Comparison of ENCODE assay signal across 23 cellular contexts in genomic region chr9:130782883-130783537, GRCh38. TPM values are rescaled to one million over a fixed set of nuclear protein-coding genes. Genes with fewer than 3 reads are reported as not detected.
DNase-seq lines count a peak whose midpoint lies in the region; ATAC-seq, FAIRE-seq and TF ChIP-seq lines count a peak whose summit lies in the region.
"Had no signal": no experiment of that assay in that cellular context is flagged by ENCODE, and none has a peak within 500 bp of the region (broad histone marks: within the 10 kb centered on the region; RNA-seq: fewer than 3 reads in every experiment).

No MANE protein-coding gene starts in this region.

- H3K9me3 ChIP-seq in heart left ventricle, result no peaks in the 10 kb centered on the region
- no peaks in the 10 kb centered on the region for H3K9me3 ChIP-seq in pancreas
- H3K9me3 ChIP-seq: upper lobe of left lung had no signal

- FAIRE-seq in pancreas (lab: Jason Lieb, UNC), result no peak

- ATAC-seq in heart left ventricle (no peak), Right ventricle myocardium inferior (no peak), pancreas (no peak), HG02870 (IDR thresholded peaks at IDR 0.05; ENCODE audit: unreplicated experiment) (no peak)
- ATAC-seq: stimulated activated effector memory CD8-positive, alpha-beta T cell treated with anti-CD3 and anti-CD28 coated beads, Interleukin-12 subunit alpha, Interleukin-12 subunit beta, amount 100 ng/mL, for 72 hours had no signal

- no peak for TF ChIP-seq POLR2A in heart left ventricle (IDR thresholded peaks at IDR 0.05)

- no peaks in the 10 kb centered on the region for H3K36me3 ChIP-seq in heart left ventricle
- no peaks in the 10 kb centered on the region for H3K36me3 ChIP-seq in rectal smooth muscle tissue (ENCODE audit: control insufficient read depth, insufficient read depth, low read length)
- no peaks in the 10 kb centered on the region for H3K36me3 ChIP-seq in H7 (replicated peaks; ENCODE audit: control insufficient read depth, insufficient read depth, low read length)
- H3K36me3 ChIP-seq in pancreas, result no peaks in the 10 kb centered on the region
- H3K36me3 ChIP-seq: upper lobe of left lung, WERI-Rb-1 had no signal

- DNase-seq in heart left ventricle (no peak), Right ventricle myocardium inferior (ENCODE audit: missing footprints) (no peak), fibroblast of the aortic adventitia (ENCODE audit: low read depth) (peak; percentile 39), H7 (no peak), pancreas (no peak), NCI-H1417 treated with DMSO at 0.1 percent for 48 hours (lab: John Stamatoyannopoulos, UW) (no peak)
- DNase-seq: activated CD4-positive, alpha-beta memory T cell treated with anti-CD3 and anti-CD28 coated beads for 36 hours; activated naive CD4-positive, alpha-beta T cell; activated T-cell treated with anti-CD3 and anti-CD28 coated beads for 4 hours; anterior cingulate cortex; Karpas-422; midbrain; NCI-H1105 treated with DMSO at 0.1 percent for 48 hours; NCI-H2171; NCI-H69; retina; SIG-M5; upper lobe of left lung; WERI-Rb-1 had no signal

- peaks cover 4 to 70% (median 40%) of the 10 kb centered on the region in 12 donors for H3K4me1 ChIP-seq in heart left ventricle
- peaks cover 48% of the 10 kb centered on the region for H3K4me1 ChIP-seq in rectal smooth muscle tissue (ENCODE audit: control insufficient read depth, insufficient read depth, low read length)
- H3K4me1 ChIP-seq in pancreas, result peaks cover 0 to 11% (median 4%) of the 10 kb centered on the region in 3 donors

- 38 to 52% (median 40%) methylated on average over 4 of the region's 4 CpGs for WGBS in heart left ventricle, 4 donors
- 58 to 64% methylated on average over 4 of the region's 4 CpGs for WGBS in pancreas, 2 donors

- H3K27me3 ChIP-seq in heart left ventricle (no peaks in the 10 kb centered on the region), rectal smooth muscle tissue (ENCODE audit: control insufficient read depth, insufficient read depth, low read length) (no peaks in the 10 kb centered on the region), H7 (ENCODE audit: control insufficient read depth, insufficient read depth, low read length) (no peaks in the 10 kb centered on the region), pancreas (no peaks in the 10 kb centered on the region)
- H3K27me3 ChIP-seq: BLaER1 treated with 17β-estradiol and CSF1 and Interleukin-3, amounts not matched to agents 10 nM and 100 nM; upper lobe of left lung had no signal

- H3K27ac ChIP-seq in heart left ventricle (peak overlapping the region; percentile 56 to 95 (median 84)), rectal smooth muscle tissue (ENCODE audit: low read depth, low read length) (peak overlapping the region; percentile 99), pancreas (no peak overlapping the region)
- H3K27ac ChIP-seq: BLaER1 treated with 17β-estradiol and CSF1 and Interleukin-3, amounts not matched to agents 10 nM and 100 nM; WERI-Rb-1 had no signal

- H3K9ac ChIP-seq in rectal smooth muscle tissue (ENCODE audit: low read length), result no peak overlapping the region
- H3K9ac ChIP-seq: BLaER1 treated with 17β-estradiol and CSF1 and Interleukin-3, amounts not matched to agents 10 nM and 100 nM had no signal

- TF ChIP-seq CTCF in heart left ventricle (IDR thresholded peaks at IDR 0.05) (no peak), fibroblast of the aortic adventitia (IDR thresholded peaks at IDR 0.05; ENCODE audit: insufficient read depth, low read length) (no peak), pancreas (IDR thresholded peaks at IDR 0.05) (no peak)

- intact Hi-C loops in heart left ventricle (cut with DNase I) (loop anchor here in 8 of 10 donors (5.0 to 10.0 kb wide), 5 partner anchors 49 to 71 kb away; partner anchors contain the start of gene ABL1 (in 2 of the 8)), Right ventricle myocardium inferior (cut with DNase I) (loop anchor here (1.0 to 5.0 kb wide), 2 partner anchors 50 to 64 kb away; no protein-coding TSS in a partner anchor), pancreas (cut with DNase I) (no loop called here)

- H3K4me3 ChIP-seq in heart left ventricle (no peak overlapping the region), fibroblast of the aortic adventitia (ENCODE audit: low read depth, low read length) (no peak overlapping the region), rectal smooth muscle tissue (ENCODE audit: low read length) (no peak overlapping the region), H7 (ENCODE audit: insufficient read depth, low read depth, low read length) (no peak overlapping the region), pancreas (no peak overlapping the region)
- H3K4me3 ChIP-seq: BLaER1 treated with 17β-estradiol and CSF1 and Interleukin-3, amounts not matched to agents 10 nM and 100 nM; upper lobe of left lung had no signal

RNA-seq across cellular contexts. Expression of gene ABL1, which starts 52.0 kb away (rescaled TPM):
- 10 to 100 TPM; 27.2 to 49.8 (median 34.1) TPM for total RNA-seq in heart left ventricle
- 10 to 100 TPM; 13.2 to 29.7 TPM for polyA plus RNA-seq in heart left ventricle
- total RNA-seq in Right ventricle myocardium inferior, result 33.0 TPM
- 55.5 and 73.3 TPM in 2 replicates for total RNA-seq in fibroblast of the aortic adventitia (ENCODE audit: low replicate concordance)
- total RNA-seq in H7 (2014; rRNA removed; shearing (Covaris generic)), result 57.6 and 61.5 TPM in 2 replicates
- 10 to 100 TPM; 16.4 to 31.9 (median 22.2) TPM for total RNA-seq in pancreas
- 10 to 100 TPM; 15.3 to 16.8 TPM for polyA plus RNA-seq in pancreas

Comparison
In these comparisons a context has a peak if more than half of its experiments do, and no peak if none do; other contexts are left out.
1. H3K27ac ChIP-seq: peak in heart left ventricle (12 of 12) and rectal smooth muscle tissue (single experiment); none in pancreas (0 of 4).
2. intact Hi-C loops: an anchor here in heart left ventricle (5.0 to 10.0 kb wide) and Right ventricle myocardium inferior (1.0 to 5.0 kb wide); none called in pancreas.